Comparison of ENCODE assay signal across 8 cellular contexts in the genomic region with DNA sequence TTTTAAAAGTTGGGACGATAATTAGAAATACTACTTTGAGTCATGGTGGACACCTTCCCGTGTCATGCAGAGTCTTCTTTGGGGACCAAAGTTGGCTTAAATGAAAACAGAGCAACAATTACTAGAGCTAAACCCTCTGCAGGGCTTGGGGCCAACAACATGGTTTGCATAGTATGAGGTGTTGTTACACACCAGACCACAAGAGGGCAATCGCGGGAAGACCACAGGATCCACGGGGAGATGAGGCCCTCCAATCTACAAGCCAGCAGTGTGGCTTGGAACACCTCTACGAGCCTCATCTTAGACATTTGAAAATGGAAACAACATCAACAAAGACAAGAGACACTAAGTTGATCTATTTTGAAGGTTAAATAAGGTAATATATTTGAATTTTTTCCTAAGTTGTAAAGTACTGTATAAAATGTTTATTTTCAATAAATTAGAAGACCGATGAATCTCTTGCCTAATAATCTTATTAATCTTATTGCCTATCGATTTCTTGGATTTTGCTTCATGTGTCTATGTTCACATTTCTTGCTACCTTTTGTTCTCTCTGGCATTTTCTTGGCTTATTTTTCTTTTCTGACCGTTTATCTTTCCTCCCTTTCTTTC. TPM values are rescaled to one million over a fixed set of nuclear protein-coding genes. Genes with fewer than 3 reads are reported as not detected.
A peak's percentile ranks its signal among the peaks of the same experiment; 100 is the strongest.
DNase-seq lines count a peak whose midpoint lies in the region; ATAC-seq and TF ChIP-seq lines count a peak whose summit lies in the region.

No MANE protein-coding gene starts in this region.

- TF ChIP-seq CTCF in GM06990 (IDR thresholded peaks at IDR 0.05; ENCODE audit: insufficient read depth, low read length, poor library complexity, severe bottlenecking) = peak; percentile 81
- TF ChIP-seq CTCF in OCI-LY7 (conservative IDR thresholded peaks at IDR 0.05; ENCODE audit: low read length) = peak; percentile 88

- no TSS peak for BruUV-seq in OCI-LY7 (replicated peaks; lab: Mats Ljungman, UMichigan)

- no peaks in the 10 kb centered on the region for H3K4me1 ChIP-seq in OCI-LY7 (ENCODE audit: insufficient read depth, low read length, poor library complexity, severe bottlenecking)

- H3K9me3 ChIP-seq in OCI-LY7 (ENCODE audit: low read length) = no peaks in the 10 kb centered on the region

- H2AFZ ChIP-seq in OCI-LY7 (ENCODE audit: low read length) = no peak overlapping the region

- intact Hi-C loops in OCI-LY7 (cut with micrococcal nuclease; ENCODE audit: unreplicated experiment) = no loop called here

- H3K36me3 ChIP-seq in GM06990 (ENCODE audit: control insufficient read depth, insufficient read depth, low read length) (no peaks in the 10 kb centered on the region), OCI-LY7 (ENCODE audit: insufficient read depth, low read length) (no peaks in the 10 kb centered on the region)

- H3K4me3 ChIP-seq in GM06990 (replicated peaks; ENCODE audit: low read depth, low read length) = no peak overlapping the region
- H3K4me3 ChIP-seq in OCI-LY7 (ENCODE audit: low read depth, low read length, poor library complexity, severe bottlenecking) = no peak overlapping the region

- H3K79me2 ChIP-seq in OCI-LY7 (ENCODE audit: insufficient read depth, low read depth, low read length) = no peaks in the 10 kb centered on the region

- DNase-seq in GM06990 (ENCODE audit: extremely low read depth, insufficient read length) = no peak
- peak; percentile 64 for DNase-seq in HS-5 (ENCODE audit: low read depth)
- DNase-seq in OCI-LY7 (ENCODE audit: low spot score) = peak; percentile 64
- DNase-seq in activated T-cell treated with anti-CD3 and anti-CD28 coated beads for 48 hours (ENCODE audit: low read depth) = peak; percentile 39
- peak; percentile 82 for DNase-seq in fibroblast of peridontal ligament (ENCODE audit: extremely low read depth)
- DNase-seq in non-pigmented ciliary epithelial cell (ENCODE audit: low read depth) = peak; percentile 26
- DNase-seq in superior temporal gyrus (ENCODE audit: extremely low spot score) = peak; percentile 85

- ATAC-seq in HG02870 (IDR thresholded peaks at IDR 0.05; ENCODE audit: unreplicated experiment) = no peak

- H3K27ac ChIP-seq in OCI-LY7 (ENCODE audit: low read depth, low read length, poor library complexity, severe bottlenecking) = no peak overlapping the region

- CTCF ChIA-PET in OCI-LY7 (lab: Charles Lee; ENCODE audit: unreplicated experiment) = no interaction called here

- POLR2A ChIA-PET in OCI-LY7 (lab: Charles Lee) = interaction anchor here (1.1 kb wide), 1 partner anchor 368 kb away, joined by 3 read pairs; no protein-coding TSS in a partner anchor

- no peaks in the 10 kb centered on the region for H3K9me2 ChIP-seq in OCI-LY7 (ENCODE audit: insufficient read depth, low read length)

- no peak overlapping the region for H3K4me2 ChIP-seq in OCI-LY7 (ENCODE audit: low read length)

- no peaks in the 10 kb centered on the region; the same call in 1 of the 2 replicates for H3K27me3 ChIP-seq in GM06990 (replicated peaks; ENCODE audit: control insufficient read depth, insufficient read depth, low read length)

- no peaks in the 10 kb centered on the region for H4K20me1 ChIP-seq in OCI-LY7 (ENCODE audit: insufficient read depth, low read length)

RNA-seq across cellular contexts. Expression of a gene that starts 8.2 kb away (rescaled TPM):
- total RNA-seq in OCI-LY7 (2014; rRNA removed; shearing (Covaris generic)) = not detected in 2 replicates
- not detected in 2 replicates for total RNA-seq in OCI-LY7 (2022)

RNA-seq across cellular contexts. Expression of a gene that starts 10.1 kb away (rescaled TPM):
- not detected in 2 replicates for total RNA-seq in OCI-LY7 (2014; rRNA removed; shearing (Covaris generic))
- total RNA-seq in OCI-LY7 (2022) = not detected in 2 replicates

RNA-seq across cellular contexts. Expression of a gene that starts 27.3 kb away (rescaled TPM):
- total RNA-seq in OCI-LY7 (2014; rRNA removed; shearing (Covaris generic)) = not detected in 2 replicates
- total RNA-seq in OCI-LY7 (2022) = not detected in 2 replicates

RNA-seq across cellular contexts. Expression of a gene that starts 38.4 kb away (rescaled TPM):
- not detected in 2 replicates for total RNA-seq in OCI-LY7 (2014; rRNA removed; shearing (Covaris generic))
- not detected in 2 replicates for total RNA-seq in OCI-LY7 (2022)

RNA-seq across cellular contexts. Expression of a gene that starts 42.6 kb away (rescaled TPM):
- total RNA-seq in OCI-LY7 (2014; rRNA removed; shearing (Covaris generic)) = not detected in 2 replicates
- total RNA-seq in OCI-LY7 (2022) = not detected in 2 replicates
